ENCODE assay signal across 26 cellular contexts in the genomic region with DNA sequence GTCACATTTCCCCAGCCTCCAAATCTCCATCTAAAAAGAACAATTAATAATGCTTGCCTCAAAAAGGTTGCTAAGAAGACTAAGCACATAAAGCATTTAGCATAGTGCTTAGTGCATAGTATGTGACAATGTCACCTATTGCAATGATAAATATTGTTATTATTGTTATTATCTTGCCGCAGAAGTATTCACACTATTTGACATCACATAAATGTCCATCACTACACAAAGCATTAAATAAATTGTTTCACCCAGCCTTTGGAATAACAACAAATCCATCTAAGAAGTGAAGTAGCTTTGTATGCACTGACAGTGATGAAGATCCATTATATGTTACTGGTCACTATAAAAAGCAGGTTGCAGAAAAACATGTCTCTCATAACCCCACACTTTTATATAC.
DNase-seq lines count a peak whose midpoint lies in the region; TF ChIP-seq lines count a peak whose summit lies in the region.
"Had no signal": no experiment of that assay in that cellular context is flagged by ENCODE, and none has a peak within 500 bp of the region (broad histone marks: within the 10 kb centered on the region; RNA-seq: fewer than 3 reads in every experiment).

No MANE protein-coding gene starts in this region.

- H3K4me2 ChIP-seq in neural cell (ENCODE audit: low read length): no peak overlapping the region
- H3K4me2 ChIP-seq: A549; BLaER1; BLaER1 treated with 17β-estradiol and CSF1 and Interleukin-3, amounts not matched to agents 10 nM and 100 nM had no signal

- no peaks in the 10 kb centered on the region for H3K79me2 ChIP-seq in neural cell (replicated peaks; ENCODE audit: insufficient read depth, low read length)

- no peaks in the 10 kb centered on the region for H4K20me1 ChIP-seq in neural cell (ENCODE audit: insufficient read depth)
- H4K20me1 ChIP-seq: BLaER1; BLaER1 treated with 17β-estradiol and CSF1 and Interleukin-3, amounts not matched to agents 10 nM and 100 nM had no signal

- no peak overlapping the region for H3K4me3 ChIP-seq in neural cell (ENCODE audit: low read length)
- H3K4me3 ChIP-seq: A549; BLaER1; BLaER1 treated with 17β-estradiol and CSF1 and Interleukin-3, amounts not matched to agents 10 nM and 100 nM had no signal

- H3K9ac ChIP-seq in neural cell (ENCODE audit: low read length): no peak overlapping the region
- H3K9ac ChIP-seq: BLaER1; BLaER1 treated with 17β-estradiol and CSF1 and Interleukin-3, amounts not matched to agents 10 nM and 100 nM had no signal

- DNase-seq in AML-193 (lab: John Stamatoyannopoulos, UW): no peak
- DNase-seq: 8988T; ACHN; BE2C; C1 segment of cervical spinal cord; Caco-2; Calu3; CD4-positive, alpha-beta memory T cell; CD4-positive, alpha-beta T cell; CD4-positive, CD25-positive, alpha-beta regulatory T cell; CD8-positive, alpha-beta memory T cell; CD8-positive, alpha-beta T cell; COR-L47; DMS 273 treated with DMSO at 0.1 percent for 48 hours; DMS153; DMS53; DMS79; DMS79 treated with DMSO at 0.1 percent for 48 hours; DND-41; EL had no signal

- no peaks in the 10 kb centered on the region for H3K27me3 ChIP-seq in neural cell (ENCODE audit: insufficient read depth, low read depth, low read length)
- H3K27me3 ChIP-seq: BE2C; BLaER1; BLaER1 treated with 17β-estradiol and CSF1 and Interleukin-3, amounts not matched to agents 10 nM and 100 nM had no signal

- TF ChIP-seq RAD21 in neural cell (conservative IDR thresholded peaks at IDR 0.05): no peak

- no peaks in the 10 kb centered on the region for H3F3A ChIP-seq in neural cell (ENCODE audit: insufficient read depth, low read length, poor library complexity, severe bottlenecking)

- TF ChIP-seq CTCF in neural cell (IDR thresholded peaks at IDR 0.05; ENCODE audit: poor library complexity, severe bottlenecking): no peak

- no peak overlapping the region for H2AFZ ChIP-seq in neural cell (ENCODE audit: low read depth, low read length)

- no peaks in the 10 kb centered on the region for H3K9me2 ChIP-seq in neural cell (ENCODE audit: insufficient read depth, low read length)

- peak; percentile 61 for TF ChIP-seq EP300 in neural cell (conservative IDR thresholded peaks at IDR 0.05; ENCODE audit: poor library complexity, severe bottlenecking)

- no peaks in the 10 kb centered on the region for H3K36me3 ChIP-seq in neural cell (ENCODE audit: insufficient read depth, low read length)
- H3K36me3 ChIP-seq: BE2C; BLaER1; BLaER1 treated with 17β-estradiol and CSF1 and Interleukin-3, amounts not matched to agents 10 nM and 100 nM had no signal

- no peak overlapping the region for H3K27ac ChIP-seq in neural cell (ENCODE audit: low read length)
- H3K27ac ChIP-seq: 22Rv1; A549; BLaER1; BLaER1 treated with 17β-estradiol and CSF1 and Interleukin-3, amounts not matched to agents 10 nM and 100 nM; C4-2B had no signal

- H3K9me3 ChIP-seq in neural cell (ENCODE audit: low read length): no peaks in the 10 kb centered on the region
- H3K9me3 ChIP-seq: A549; BE2C; BLaER1; BLaER1 treated with 17β-estradiol and CSF1 and Interleukin-3, amounts not matched to agents 10 nM and 100 nM; Caco-2 had no signal

TF ChIP-seq in neural cell, 6 proteins besides CTCF, POLR2A, EP300 and RAD21:
- TF ChIP-seq, protein P1, sequence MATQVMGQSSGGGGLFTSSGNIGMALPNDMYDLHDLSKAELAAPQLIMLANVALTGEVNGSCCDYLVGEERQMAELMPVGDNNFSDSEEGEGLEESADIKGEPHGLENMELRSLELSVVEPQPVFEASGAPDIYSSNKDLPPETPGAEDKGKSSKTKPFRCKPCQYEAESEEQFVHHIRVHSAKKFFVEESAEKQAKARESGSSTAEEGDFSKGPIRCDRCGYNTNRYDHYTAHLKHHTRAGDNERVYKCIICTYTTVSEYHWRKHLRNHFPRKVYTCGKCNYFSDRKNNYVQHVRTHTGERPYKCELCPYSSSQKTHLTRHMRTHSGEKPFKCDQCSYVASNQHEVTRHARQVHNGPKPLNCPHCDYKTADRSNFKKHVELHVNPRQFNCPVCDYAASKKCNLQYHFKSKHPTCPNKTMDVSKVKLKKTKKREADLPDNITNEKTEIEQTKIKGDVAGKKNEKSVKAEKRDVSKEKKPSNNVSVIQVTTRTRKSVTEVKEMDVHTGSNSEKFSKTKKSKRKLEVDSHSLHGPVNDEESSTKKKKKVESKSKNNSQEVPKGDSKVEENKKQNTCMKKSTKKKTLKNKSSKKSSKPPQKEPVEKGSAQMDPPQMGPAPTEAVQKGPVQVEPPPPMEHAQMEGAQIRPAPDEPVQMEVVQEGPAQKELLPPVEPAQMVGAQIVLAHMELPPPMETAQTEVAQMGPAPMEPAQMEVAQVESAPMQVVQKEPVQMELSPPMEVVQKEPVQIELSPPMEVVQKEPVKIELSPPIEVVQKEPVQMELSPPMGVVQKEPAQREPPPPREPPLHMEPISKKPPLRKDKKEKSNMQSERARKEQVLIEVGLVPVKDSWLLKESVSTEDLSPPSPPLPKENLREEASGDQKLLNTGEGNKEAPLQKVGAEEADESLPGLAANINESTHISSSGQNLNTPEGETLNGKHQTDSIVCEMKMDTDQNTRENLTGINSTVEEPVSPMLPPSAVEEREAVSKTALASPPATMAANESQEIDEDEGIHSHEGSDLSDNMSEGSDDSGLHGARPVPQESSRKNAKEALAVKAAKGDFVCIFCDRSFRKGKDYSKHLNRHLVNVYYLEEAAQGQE (IDR thresholded peaks at IDR 0.05; ENCODE audit: borderline replicate concordance): no peak
- peak; percentile 58 for TF ChIP-seq POLR2AphosphoS5 (IDR thresholded peaks at IDR 0.05)
- no peak for TF ChIP-seq EZH2 (IDR thresholded peaks at IDR 0.05; ENCODE audit: borderline replicate concordance, insufficient read depth, low read length, poor library complexity, severe bottlenecking)
- TF ChIP-seq TAF1 (IDR thresholded peaks at IDR 0.05; ENCODE audit: low read depth): no peak
- TF ChIP-seq MXI1 (conservative IDR thresholded peaks at IDR 0.05; ENCODE audit: poor library complexity, severe bottlenecking): no peak
